ENCODE assay signal across 8 cellular contexts in the genomic region with DNA sequence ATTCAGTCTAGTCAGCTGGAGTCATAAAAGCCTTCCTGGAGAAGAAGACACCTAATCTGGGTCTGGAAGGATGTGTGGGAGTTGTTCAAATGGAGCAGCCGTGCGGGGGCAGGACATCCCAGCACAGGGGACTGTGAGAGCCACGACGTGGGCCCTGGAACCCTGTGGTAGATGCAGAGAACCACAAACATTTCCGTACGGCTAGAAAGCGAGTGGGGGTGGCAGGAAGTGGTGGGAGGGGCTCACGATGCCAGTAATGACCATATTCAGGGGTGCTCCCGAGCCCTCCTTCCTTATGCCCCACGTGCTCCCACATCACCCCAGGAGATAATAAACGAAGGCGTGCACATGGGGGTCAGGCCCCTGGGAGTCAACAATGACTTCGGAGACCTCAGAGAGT. TPM values are rescaled to one million over a fixed set of nuclear protein-coding genes. Genes with fewer than 3 reads are reported as not detected.
DNase-seq lines count a peak whose midpoint lies in the region; ATAC-seq and TF ChIP-seq lines count a peak whose summit lies in the region.

No MANE protein-coding gene starts in this region.

- intact Hi-C loops in heart right ventricle (cut with DNase I) = no loop called here

- WGBS in heart right ventricle, 2 donors = 32 to 49% methylated on average over 13 of the region's 13 CpGs

- H3K27me3 ChIP-seq in heart right ventricle = peaks cover 0 to 19% (median 9%) of the 10 kb centered on the region in 7 donors

- no peak overlapping the region for H3K4me3 ChIP-seq in heart right ventricle

- no peaks in the 10 kb centered on the region for H3K36me3 ChIP-seq in heart right ventricle

- peaks cover 5 to 53% (median 14%) of the 10 kb centered on the region in 9 donors for H3K4me1 ChIP-seq in heart right ventricle

- ATAC-seq in HG02884 (IDR thresholded peaks at IDR 0.05; ENCODE audit: unreplicated experiment) = peak; percentile 77
- peak in 6 of 8 donors; percentile 11 to 54 (median 31) for ATAC-seq in heart right ventricle
- ATAC-seq in HG02981 (IDR thresholded peaks at IDR 0.05; ENCODE audit: unreplicated experiment) = no peak

- TF ChIP-seq CTCF in heart right ventricle (IDR thresholded peaks at IDR 0.05) = no peak

- DNase-seq in Ammon's horn (ENCODE audit: low spot score) (peak; percentile 55), heart right ventricle (no peak), NCI-H2196 (lab: John Stamatoyannopoulos, UW; ENCODE audit: unreplicated experiment) (no peak), SIG-M5 treated with dmso at 0.1 percent for 504 hours (lab: John Stamatoyannopoulos, UW; ENCODE audit: unreplicated experiment) (no peak)
- peak; percentile 68 to 81 for DNase-seq in activated CD8-positive, alpha-beta memory T cell treated with anti-CD3 and anti-CD28 coated beads for 4 hours (ENCODE audit: low read depth in 2 of 2)
- DNase-seq in stimulated activated CD8-positive, alpha-beta memory T cell treated with anti-CD3 and anti-CD28 coated beads, Interleukin-12 subunit alpha, Interleukin-12 subunit beta, amount 100 ng/mL, for 1 hour (ENCODE audit: low read depth) = peak; percentile 66

- peaks cover 0 to 11% (median 0%) of the 10 kb centered on the region in 11 donors for H3K9me3 ChIP-seq in heart right ventricle

- H3K27ac ChIP-seq in heart right ventricle = peak overlapping the region in 9 of 10 donors; percentile 27 to 65 (median 58)

RNA-seq across cellular contexts. Expression of gene COL6A3, which starts 21.0 kb away (rescaled TPM):
- 100 to 1,000 TPM in 2 of 10 donors, 10 to 100 TPM in 8; 27.7 to 222 (median 47.5) TPM for total RNA-seq in heart right ventricle
- polyA plus RNA-seq in heart right ventricle = 100 to 1,000 TPM in 1 of 2 donors, 10 to 100 TPM in 1; 33.5 to 116 TPM

RNA-seq across cellular contexts. Expression of gene MLPH, which starts 52.1 kb away (rescaled TPM):
- 10 to 100 TPM; 22.3 to 48.5 (median 40.8) TPM for total RNA-seq in heart right ventricle
- polyA plus RNA-seq in heart right ventricle = 10 to 100 TPM in 1 of 2 donors, 1 to 10 TPM in 1; 9.7 to 60.0 TPM

Comparison
In these comparisons a context has a peak if more than half of its experiments do, and no peak if none do; other contexts are left out.
1. DNase-seq: peak in Ammon's horn (single experiment), activated CD8-positive, alpha-beta memory T cell treated with anti-CD3 and anti-CD28 coated beads for 4 hours (2 of 2) and stimulated activated CD8-positive, alpha-beta memory T cell treated with anti-CD3 and anti-CD28 coated beads, Interleukin-12 subunit alpha, Interleukin-12 subunit beta, amount 100 ng/mL, for 1 hour (single experiment); none in heart right ventricle (0 of 2), NCI-H2196 (single experiment) and SIG-M5 treated with dmso at 0.1 percent for 504 hours (single experiment).